Comparison of ENCODE assay signal across 14 cellular contexts in genomic region chrX:130726661-130727060, GRCh38.
DNase-seq lines count a peak whose midpoint lies in the region; TF ChIP-seq lines count a peak whose summit lies in the region.
"Had no signal": no experiment of that assay in that cellular context is flagged by ENCODE, and none has a peak within 500 bp of the region (broad histone marks: within the 10 kb centered on the region; RNA-seq: fewer than 3 reads in every experiment).

No MANE protein-coding gene starts in this region.

- 17% methylated on average over 1 of the region's 3 CpGs for WGBS in mesenchymal stem cell

- H2BK5ac ChIP-seq in mesenchymal stem cell (ENCODE audit: low read depth, low read length, poor library complexity, severe bottlenecking): no peak overlapping the region

- DNase-seq in ELR (ENCODE audit: low read depth) (peak; percentile 71), NOMO-1 treated with DMSO at 0.1 percent for 48 hours (lab: John Stamatoyannopoulos, UW; ENCODE audit: unreplicated experiment) (peak; percentile 86), choroid plexus epithelial cell (ENCODE audit: low read depth) (peak; percentile 63), mesenchymal stem cell (peak; percentile 46), NCI-H524 (lab: John Stamatoyannopoulos, UW) (no peak), brain microvascular endothelial cell (no peak)
- DNase-seq in activated CD8-positive, alpha-beta memory T cell treated with anti-CD3 and anti-CD28 coated beads, Interleukin-2, amount 50 U/mL, for 48 hours: no peak
- no peak for DNase-seq in activated CD4-positive, alpha-beta T cell treated with anti-CD3 and anti-CD28 coated beads, Interleukin-2, amount 50 U/mL, for 4 hours
- DNase-seq: gastrocnemius medialis; NCI-H2029 treated with DMSO at 0.1 percent for 48 hours; ovary; stimulated activated CD4-positive, alpha-beta T cell treated with anti-CD3 and anti-CD28 coated beads, Interleukin-15, amount 100 ng/mL, for 24 hours had no signal

- in situ Hi-C loops in brain microvascular endothelial cell (cut with HindIII; ENCODE audit: low pct_ligation_motif_present, low sequenced_read_pairs): no loop called here

- no peak overlapping the region for H3K18ac ChIP-seq in mesenchymal stem cell (ENCODE audit: low read depth in 1 of 2, low read length in 2 of 2)

- H3K4ac ChIP-seq in mesenchymal stem cell (ENCODE audit: low read depth in 1 of 2, low read length in 2 of 2): no peak overlapping the region

- H3K36me3 ChIP-seq in mesenchymal stem cell (ENCODE audit: control insufficient read depth in 1 of 2, insufficient read depth in 2 of 2, low read depth in 1 of 2, low read length in 2 of 2) (no peaks in the 10 kb centered on the region), brain microvascular endothelial cell (replicated peaks) (no peaks in the 10 kb centered on the region)
- H3K36me3 ChIP-seq: gastrocnemius medialis, ovary had no signal

- no peak overlapping the region for H4K8ac ChIP-seq in mesenchymal stem cell (ENCODE audit: low read length)

- no peak overlapping the region for H3K4me2 ChIP-seq in mesenchymal stem cell (ENCODE audit: low read length, poor library complexity, severe bottlenecking)

- no peak overlapping the region for H2BK12ac ChIP-seq in mesenchymal stem cell (ENCODE audit: low read length in 2 of 2)

- no peaks in the 10 kb centered on the region for H3K4me1 ChIP-seq in mesenchymal stem cell (ENCODE audit: control insufficient read depth, insufficient read depth, low read depth, low read length)
- H3K4me1 ChIP-seq: gastrocnemius medialis had no signal

- H3K27ac ChIP-seq in mesenchymal stem cell (ENCODE audit: low read length, poor library complexity, severe bottlenecking): peak overlapping the region; percentile 62
- H3K27ac ChIP-seq in brain microvascular endothelial cell: no peak overlapping the region
- H3K27ac ChIP-seq: coronary artery, gastrocnemius medialis, ovary had no signal

- no peak overlapping the region for H3K23ac ChIP-seq in mesenchymal stem cell (ENCODE audit: low read length in 2 of 2)

- H2AK5ac ChIP-seq in mesenchymal stem cell (ENCODE audit: low read length, severe bottlenecking): no peak overlapping the region

- no peak overlapping the region for H4K91ac ChIP-seq in mesenchymal stem cell (ENCODE audit: low read length)

- peaks cover 2% of the 10 kb centered on the region for H3K79me1 ChIP-seq in mesenchymal stem cell (replicated peaks; ENCODE audit: low read length, poor library complexity, severe bottlenecking)

- no peak overlapping the region for H2AFZ ChIP-seq in mesenchymal stem cell (ENCODE audit: low read depth, low read length)

- H3K27me3 ChIP-seq in mesenchymal stem cell (ENCODE audit: control insufficient read depth in 1 of 2, insufficient read depth in 1 of 2, low read length in 2 of 2) (no peaks in the 10 kb centered on the region), brain microvascular endothelial cell (replicated peaks) (no peaks in the 10 kb centered on the region)
- H3K27me3 ChIP-seq: gastrocnemius medialis, ovary had no signal

- H3K9me3 ChIP-seq in mesenchymal stem cell (ENCODE audit: control insufficient read depth, low read length): peaks cover 21% of the 10 kb centered on the region
- H3K9me3 ChIP-seq: gastrocnemius medialis, ovary had no signal

- H3K9ac ChIP-seq in mesenchymal stem cell (ENCODE audit: low read length): peak overlapping the region; percentile 40

- no peak overlapping the region for H3K14ac ChIP-seq in mesenchymal stem cell (ENCODE audit: low read length in 2 of 2)

- no peak overlapping the region for H2BK120ac ChIP-seq in mesenchymal stem cell (ENCODE audit: low read depth, low read length)

- TF ChIP-seq CTCF in choroid plexus epithelial cell (conservative IDR thresholded peaks at IDR 0.05; ENCODE audit: low read depth, low read length): no peak
- no peak for TF ChIP-seq CTCF in brain microvascular endothelial cell (IDR thresholded peaks at IDR 0.05; ENCODE audit: low read depth, low read length, missing control alignments)

- no peak overlapping the region for H3K4me3 ChIP-seq in choroid plexus epithelial cell (ENCODE audit: low read depth, low read length)
- H3K4me3 ChIP-seq in mesenchymal stem cell (ENCODE audit: insufficient read depth in 1 of 2, low read depth in 1 of 2, low read length in 2 of 2): no peak overlapping the region
- no peak overlapping the region for H3K4me3 ChIP-seq in brain microvascular endothelial cell (ENCODE audit: low read depth, low read length)
- H3K4me3 ChIP-seq: coronary artery, gastrocnemius medialis, K562, ovary had no signal

- H2BK15ac ChIP-seq in mesenchymal stem cell (ENCODE audit: low read depth, poor library complexity, severe bottlenecking): no peak overlapping the region

Comparison
In these comparisons a context has a peak if more than half of its experiments do, and no peak if none do; other contexts are left out.
1. DNase-seq: peak in ELR (single experiment), NOMO-1 treated with DMSO at 0.1 percent for 48 hours (single experiment), choroid plexus epithelial cell (single experiment) and mesenchymal stem cell (single experiment); none in NCI-H524 (0 of 2), activated CD8-positive, alpha-beta memory T cell treated with anti-CD3 and anti-CD28 coated beads, Interleukin-2, amount 50 U/mL, for 48 hours (single experiment), brain microvascular endothelial cell (single experiment) and activated CD4-positive, alpha-beta T cell treated with anti-CD3 and anti-CD28 coated beads, Interleukin-2, amount 50 U/mL, for 4 hours (0 of 2).